Comparison of ENCODE assay signal across 8 cellular contexts in genomic region chr20:33812673-33813462, GRCh38. TPM values are rescaled to one million over a fixed set of nuclear protein-coding genes. Genes with fewer than 3 reads are reported as not detected.
A peak's percentile ranks its signal among the peaks of the same experiment; 100 is the strongest.
DNase-seq lines count a peak whose midpoint lies in the region; ATAC-seq and TF ChIP-seq lines count a peak whose summit lies in the region.

No MANE protein-coding gene starts in this region.

- no peak for TF ChIP-seq CTCF in OCI-LY7 (conservative IDR thresholded peaks at IDR 0.05; ENCODE audit: low read length)

- H3K4me2 ChIP-seq in OCI-LY7 (ENCODE audit: low read length), result peak overlapping the region; percentile 96

- H2AFZ ChIP-seq in OCI-LY7 (ENCODE audit: low read length), result no peak overlapping the region

- DNase-seq in NCI-H1417 (lab: John Stamatoyannopoulos, UW) (peak in 2 of 3 experiments; percentile 39 to 60), NCI-H1417 treated with DMSO at 0.1 percent for 48 hours (lab: John Stamatoyannopoulos, UW) (no peak), OCI-LY7 (ENCODE audit: low spot score) (no peak), hypothalamus (lab: John Stamatoyannopoulos, UW) (no peak), NCI-H345 (lab: John Stamatoyannopoulos, UW) (no peak)
- DNase-seq in effector memory CD4-positive, alpha-beta T cell, result no peak
- DNase-seq in natural killer cell treated with Interleukin-12 subunit alpha and Interleukin-12 subunit beta and Interleukin-15 and Interleukin-18, amount 100 ng/mL, for 72 hours (ENCODE audit: low spot score), result no peak

- peak overlapping the region; percentile 92 for H3K4me3 ChIP-seq in OCI-LY7 (ENCODE audit: low read depth, low read length, poor library complexity, severe bottlenecking)
- peak overlapping the region; percentile 81 for H3K4me3 ChIP-seq in effector memory CD4-positive, alpha-beta T cell (ENCODE audit: insufficient read depth, low read depth, low read length, poor library complexity, severe bottlenecking)

- BruUV-seq in OCI-LY7 (replicated peaks; lab: Mats Ljungman, UMichigan), result no TSS peak

- peaks cover 26% of the 10 kb centered on the region for H3K4me1 ChIP-seq in OCI-LY7 (ENCODE audit: insufficient read depth, low read length, poor library complexity, severe bottlenecking)
- H3K4me1 ChIP-seq in effector memory CD4-positive, alpha-beta T cell (ENCODE audit: control insufficient read depth, insufficient read depth, low read length, poor library complexity, severe bottlenecking), result peaks cover 21% of the 10 kb centered on the region

- no peaks in the 10 kb centered on the region for H3K9me3 Mint-ChIP-seq in natural killer cell treated with Interleukin-12 subunit alpha and Interleukin-12 subunit beta and Interleukin-15 and Interleukin-18, amount 100 ng/mL, for 72 hours

- no peaks in the 10 kb centered on the region for H3K9me3 ChIP-seq in OCI-LY7 (ENCODE audit: low read length)
- no peaks in the 10 kb centered on the region for H3K9me3 ChIP-seq in effector memory CD4-positive, alpha-beta T cell (ENCODE audit: control insufficient read depth, low read length)

- H3K79me2 ChIP-seq in OCI-LY7 (ENCODE audit: insufficient read depth, low read depth, low read length), result peaks cover 66% of the 10 kb centered on the region

- peaks cover 32% of the 10 kb centered on the region for H3K36me3 ChIP-seq in OCI-LY7 (ENCODE audit: insufficient read depth, low read length)
- no peaks in the 10 kb centered on the region for H3K36me3 ChIP-seq in effector memory CD4-positive, alpha-beta T cell (ENCODE audit: control insufficient read depth, insufficient read depth, low read length)

- intact Hi-C loops in OCI-LY7 (cut with micrococcal nuclease; ENCODE audit: unreplicated experiment), result loop anchor here (5.0 kb wide), 1 partner anchor 299 kb away; the partner anchor contains the start of gene EIF2S2

- peaks cover 15% of the 10 kb centered on the region for H3K36me3 Mint-ChIP-seq in natural killer cell treated with Interleukin-12 subunit alpha and Interleukin-12 subunit beta and Interleukin-15 and Interleukin-18, amount 100 ng/mL, for 72 hours

- peak overlapping the region; percentile 90 for H3K4me3 Mint-ChIP-seq in natural killer cell treated with Interleukin-12 subunit alpha and Interleukin-12 subunit beta and Interleukin-15 and Interleukin-18, amount 100 ng/mL, for 72 hours

- peak overlapping the region; percentile 96 to 99 for H3K27ac Mint-ChIP-seq in natural killer cell treated with Interleukin-12 subunit alpha and Interleukin-12 subunit beta and Interleukin-15 and Interleukin-18, amount 100 ng/mL, for 72 hours

- POLR2A ChIA-PET in OCI-LY7 (lab: Charles Lee), result interaction anchor here (0.6 to 1.7 kb wide), 6 partner anchors 15 to 295 kb away, joined by 3 to 5 read pairs (median 4); no protein-coding TSS in a partner anchor

- H3K9me2 ChIP-seq in OCI-LY7 (ENCODE audit: insufficient read depth, low read length), result no peaks in the 10 kb centered on the region

- H3K27me3 Mint-ChIP-seq in natural killer cell treated with Interleukin-12 subunit alpha and Interleukin-12 subunit beta and Interleukin-15 and Interleukin-18, amount 100 ng/mL, for 72 hours, result no peaks in the 10 kb centered on the region

- peak overlapping the region; percentile 61 for H3K27ac ChIP-seq in OCI-LY7 (ENCODE audit: low read depth, low read length, poor library complexity, severe bottlenecking)
- H3K27ac ChIP-seq in effector memory CD4-positive, alpha-beta T cell (ENCODE audit: insufficient read depth, low read length, poor library complexity, severe bottlenecking), result peak overlapping the region; percentile 76

- CTCF ChIA-PET in OCI-LY7 (lab: Charles Lee; ENCODE audit: unreplicated experiment), result interaction anchor here (1.3 kb wide), 1 partner anchor 34 kb away, joined by 3 read pairs; no protein-coding TSS in a partner anchor

- no peak for ATAC-seq in natural killer cell treated with Interleukin-12 subunit alpha and Interleukin-12 subunit beta and Interleukin-15 and Interleukin-18, amount 100 ng/mL, for 72 hours
- ATAC-seq in GM21526 (IDR thresholded peaks at IDR 0.05; ENCODE audit: low FRiP score, unreplicated experiment), result no peak

- peaks cover 45 to 47% of the 10 kb centered on the region in 2 donors for H3K4me1 Mint-ChIP-seq in natural killer cell treated with Interleukin-12 subunit alpha and Interleukin-12 subunit beta and Interleukin-15 and Interleukin-18, amount 100 ng/mL, for 72 hours (ENCODE audit: low read depth in 2 of 2)

- peaks cover 17% of the 10 kb centered on the region; the same call in 1 of the 2 replicates for H4K20me1 ChIP-seq in OCI-LY7 (ENCODE audit: insufficient read depth, low read length)

- no peaks in the 10 kb centered on the region for H3K27me3 ChIP-seq in effector memory CD4-positive, alpha-beta T cell (replicated peaks; ENCODE audit: control insufficient read depth, insufficient read depth, low read length, poor library complexity, severe bottlenecking)

RNA-seq across cellular contexts. Expression of gene CHMP4B, which starts 1.7 kb away (rescaled TPM):
- total RNA-seq in OCI-LY7 (2014; rRNA removed; shearing (Covaris generic)), result 32.4 and 46.6 TPM in 2 replicates
- 80.4 and 84.2 TPM in 2 replicates for total RNA-seq in OCI-LY7 (2022)
- 10 to 100 TPM; 62.3 to 84.5 TPM for total RNA-seq in natural killer cell treated with Interleukin-12 subunit alpha and Interleukin-12 subunit beta and Interleukin-15 and Interleukin-18, amount 100 ng/mL, for 72 hours

Comparison
In these comparisons a context has a peak if more than half of its experiments do, and no peak if none do; other contexts are left out.
1. DNase-seq: peak in NCI-H1417 (2 of 3); none in NCI-H1417 treated with DMSO at 0.1 percent for 48 hours (single experiment), OCI-LY7 (single experiment), effector memory CD4-positive, alpha-beta T cell (0 of 3), natural killer cell treated with Interleukin-12 subunit alpha and Interleukin-12 subunit beta and Interleukin-15 and Interleukin-18, amount 100 ng/mL, for 72 hours (single experiment), hypothalamus (0 of 51) and NCI-H345 (single experiment).